In genomic region chrX:49167740-49168108, GRCh38 we compare ENCODE assay signal across 8 cellular contexts. TPM values are rescaled to one million over a fixed set of nuclear protein-coding genes. Genes with fewer than 3 reads are reported as not detected.
DNase-seq lines count a peak whose midpoint lies in the region; ATAC-seq, FAIRE-seq and TF ChIP-seq lines count a peak whose summit lies in the region.

No MANE protein-coding gene starts in this region.

- TF ChIP-seq CTCF in HepG2 (CRISPR knock-in tag; IDR thresholded peaks at IDR 0.05) = no peak
- no peak for TF ChIP-seq CTCF in testis (IDR thresholded peaks at IDR 0.05)

- H3K4me3 ChIP-seq in HepG2 (replicated peaks in 1 of 3; ENCODE audit: insufficient read depth in 1 of 3, low read depth in 2 of 3, low read length in 3 of 3) (no peak overlapping the region), testis (no peak overlapping the region)

- no peak for DNase-seq in activated CD4-positive, alpha-beta T cell treated with anti-CD3 and anti-CD28 coated beads, Interleukin-2, amount 10 ng/mL, durations not matched to agents 7 days and 5 days
- DNase-seq in activated CD4-positive, alpha-beta T cell treated with anti-CD3 and anti-CD28 coated beads for 1 hour = no peak
- DNase-seq in HepG2 (ENCODE audit: low spot score) = no peak
- no peak for DNase-seq in testis
- no peak for DNase-seq in AG20443 (ENCODE audit: low spot score)
- no peak for DNase-seq in NCI-H187 (lab: John Stamatoyannopoulos, UW)

- no peaks in the 10 kb centered on the region for H3K27me3 ChIP-seq in HepG2 (ENCODE audit: control insufficient read depth in 1 of 2, insufficient read depth in 2 of 2, low read length in 2 of 2)
- no peaks in the 10 kb centered on the region for H3K27me3 ChIP-seq in testis

- H3K4me1 Mint-ChIP-seq in activated CD4-positive, alpha-beta T cell treated with anti-CD3 and anti-CD28 coated beads, Interleukin-2, amount 10 ng/mL, durations not matched to agents 7 days and 5 days = peaks cover 43% of the 10 kb centered on the region

- 91% methylated on average over 3 of the region's 3 CpGs for whole genome bisulfite sequencing in HepG2 (ENCODE audit: low lambda C conversion rate)
- 77 to 89% methylated on average over 3 of the region's 3 CpGs for WGBS in testis, 2 donors

- H3K27ac ChIP-seq in angular gyrus (ENCODE audit: low read depth, low read length) (peak overlapping the region; percentile 55), HepG2 (ENCODE audit: extremely low read length, insufficient read depth, low read length) (no peak overlapping the region), testis (peak overlapping the region; percentile 70 to 79)

- ATAC-seq in HepG2 = no peak
- no peak for ATAC-seq in HG03097 (IDR thresholded peaks at IDR 0.05; ENCODE audit: low FRiP score, unreplicated experiment)

- TF ChIP-seq EP300 in HepG2 (IDR thresholded peaks at IDR 0.05; ENCODE audit: low read depth in 2 of 2, low read length in 2 of 2) (no peak), HepG2 (CRISPR knock-in tag; IDR thresholded peaks at IDR 0.05; ENCODE audit: borderline replicate concordance) (no peak)

- TF ChIP-seq RAD21 in HepG2 (CRISPR knock-in tag; IDR thresholded peaks at IDR 0.05) = no peak

- POLR2A ChIA-PET in activated CD4-positive, alpha-beta T cell treated with anti-CD3 and anti-CD28 coated beads, Interleukin-2, amount 10 ng/mL, durations not matched to agents 7 days and 5 days (lab: Charles Lee) = no interaction called here
- POLR2A ChIA-PET in HepG2 (lab: Yijun Ruan, JAX) = interaction anchor here (0.7 kb wide), 1 partner anchor 20 kb away, joined by 3 read pairs; no protein-coding TSS in a partner anchor

- no peaks in the 10 kb centered on the region for H3K27me3 Mint-ChIP-seq in activated CD4-positive, alpha-beta T cell treated with anti-CD3 and anti-CD28 coated beads, Interleukin-2, amount 10 ng/mL, durations not matched to agents 7 days and 5 days

- H3K79me2 ChIP-seq in HepG2 (ENCODE audit: insufficient read depth, low read length) = no peaks in the 10 kb centered on the region

- no peak overlapping the region for H2AFZ ChIP-seq in HepG2 (ENCODE audit: low read length)

- in situ Hi-C loops in HepG2 (cut with HindIII; ENCODE audit: extremely low pct_ligation_motif_present, low pct_unique_long_range_greater_than_20kb) = no loop called here

- H3K9me3 Mint-ChIP-seq in activated CD4-positive, alpha-beta T cell treated with anti-CD3 and anti-CD28 coated beads, Interleukin-2, amount 10 ng/mL, durations not matched to agents 7 days and 5 days = no peaks in the 10 kb centered on the region

- BruUV-seq in HepG2 (replicated peaks; lab: Mats Ljungman, UMichigan) = no TSS peak

- H3K27ac Mint-ChIP-seq in activated CD4-positive, alpha-beta T cell treated with anti-CD3 and anti-CD28 coated beads, Interleukin-2, amount 10 ng/mL, durations not matched to agents 7 days and 5 days = peak overlapping the region; percentile 99

- H3K36me3 ChIP-seq in HepG2 (replicated peaks in 1 of 2; ENCODE audit: control insufficient read depth in 1 of 2, insufficient read depth in 2 of 2, low read length in 2 of 2) (no peaks in the 10 kb centered on the region), testis (ENCODE audit: low read depth, missing control alignments) (no peaks in the 10 kb centered on the region)

- H3K4me2 ChIP-seq in HepG2 (ENCODE audit: low read depth, low read length) = no peak overlapping the region

- intact Hi-C loops in HepG2 (cut with micrococcal nuclease; ENCODE audit: unreplicated experiment) = no loop called here
- intact Hi-C loops in testis (cut with DNase I; ENCODE audit: low total_unique reads) = no loop called here

- peak; percentile 48 for FAIRE-seq in HepG2 (lab: Jason Lieb, UNC)

- no peaks in the 10 kb centered on the region for H3K9me3 ChIP-seq in HepG2 (ENCODE audit: low read length)
- H3K9me3 ChIP-seq in testis = no peaks in the 10 kb centered on the region

- CTCF ChIA-PET in activated CD4-positive, alpha-beta T cell treated with anti-CD3 and anti-CD28 coated beads, Interleukin-2, amount 10 ng/mL, durations not matched to agents 7 days and 5 days (lab: Charles Lee) = interaction anchor here (0.6 to 1.4 kb wide), 3 partner anchors 12 to 45 kb away, joined by 3 to 5 read pairs (median 3); no protein-coding TSS in a partner anchor
- CTCF ChIA-PET in HepG2 (lab: Yijun Ruan, JAX; ENCODE audit: low intra/inter-chr PET ratio, low total read pairs) = no interaction called here

- no peak for TF ChIP-seq POLR2A in HepG2 (IDR thresholded peaks at IDR 0.05; ENCODE audit: insufficient read depth in 1 of 2, low read depth in 2 of 2, low read length in 2 of 2)
- no peak for TF ChIP-seq POLR2A in testis (IDR thresholded peaks at IDR 0.05)

- peaks cover 26% of the 10 kb centered on the region; the same call in 1 of the 2 replicates for H3K4me1 ChIP-seq in HepG2 (ENCODE audit: insufficient read depth, low read length)
- no peaks in the 10 kb centered on the region for H3K4me1 ChIP-seq in testis

- H4K20me1 ChIP-seq in HepG2 (ENCODE audit: insufficient read depth, low read length) = no peaks in the 10 kb centered on the region

- H3K9ac ChIP-seq in HepG2 (ENCODE audit: insufficient read depth, low read depth, low read length) = no peak overlapping the region

- peaks cover 2% of the 10 kb centered on the region for H3K36me3 Mint-ChIP-seq in activated CD4-positive, alpha-beta T cell treated with anti-CD3 and anti-CD28 coated beads, Interleukin-2, amount 10 ng/mL, durations not matched to agents 7 days and 5 days (ENCODE audit: low read depth)

- peak overlapping the region; percentile 80 for H3K4me3 Mint-ChIP-seq in activated CD4-positive, alpha-beta T cell treated with anti-CD3 and anti-CD28 coated beads, Interleukin-2, amount 10 ng/mL, durations not matched to agents 7 days and 5 days

RNA-seq across cellular contexts. Expression of gene PLP2, which starts 4.0 kb away (rescaled TPM):
- total RNA-seq in activated CD4-positive, alpha-beta T cell treated with anti-CD3 and anti-CD28 coated beads, Interleukin-2, amount 10 ng/mL, durations not matched to agents 7 days and 5 days = 100 to 1,000 TPM; 245 to 270 TPM
- total RNA-seq in HepG2 (2016; rRNA removed; fragmentation: Illumina TruSeq; extraction: Trizol) (0.18 and 0.40 TPM in 2 replicates), testis (10 to 100 TPM; 19.0 to 21.4 TPM)
- not detected in 2 replicates for total RNA-seq in HepG2 (2016; cell fraction: cytosol; rRNA removed; fragmentation: Illumina TruSeq; extraction: Trizol; ENCODE audit: low read depth)
- total RNA-seq in HepG2 (2016; cell fraction: insoluble cytoplasmic fraction; rRNA removed; fragmentation: Illumina TruSeq; extraction: Trizol) = 0.19 and 0.24 TPM in 2 replicates
- 0.45 TPM in 1 of 2 replicates, not detected in the other for total RNA-seq in HepG2 (2016; cell fraction: membrane; rRNA removed; fragmentation: Illumina TruSeq; extraction: Trizol)
- total RNA-seq in HepG2 (2016; cell fraction: nucleus; rRNA removed; fragmentation: Illumina TruSeq; extraction: Trizol) = 0.50 TPM in 1 of 2 replicates, not detected in the other
- polyA plus RNA-seq in HepG2 (2011; rRNA removed) (3.6 and 5.1 TPM in 2 replicates), testis (ENCODE audit: insufficient read depth, low read depth, low replicate concordance) (61.6 TPM)
- 4.2 and 6.6 TPM in 2 replicates for polyA plus RNA-seq in HepG2 (2011; cell fraction: cytosol; rRNA removed)
- 1.5 and 1.9 TPM in 2 replicates for polyA plus RNA-seq in HepG2 (2011; cell fraction: nucleus; rRNA removed)
- polyA plus RNA-seq in HepG2 (2012) = 2.8 and 4.2 TPM in 2 replicates
- polyA plus RNA-seq in HepG2 (2016; cell fraction: cytosol; fragmentation: Illumina TruSeq; extraction: Trizol; ENCODE audit: low read depth) = 0.70 and 0.82 TPM in 2 replicates
- polyA plus RNA-seq in HepG2 (2016; cell fraction: insoluble cytoplasmic fraction; fragmentation: Illumina TruSeq; extraction: Trizol; ENCODE audit: low read depth) = 0.23 and 0.32 TPM in 2 replicates
- 0.83 and 0.88 TPM in 2 replicates for polyA plus RNA-seq in HepG2 (2016; cell fraction: membrane; fragmentation: Illumina TruSeq; extraction: Trizol; ENCODE audit: low read depth)
- polyA plus RNA-seq in HepG2 (2016; cell fraction: nucleus; fragmentation: Illumina TruSeq; extraction: Trizol; ENCODE audit: insufficient read depth, low read depth) = 0.70 and 0.76 TPM in 2 replicates
- 4.8 and 952 TPM in 2 replicates for polyA minus RNA-seq in HepG2 (2011; rRNA and poly(A)+ RNA removed; ENCODE audit: low replicate concordance)
- polyA minus RNA-seq in HepG2 (2011; cell fraction: cytosol; rRNA and poly(A)+ RNA removed) = 1.8 and 2.3 TPM in 2 replicates
- 1.3 and 1.9 TPM in 2 replicates for polyA minus RNA-seq in HepG2 (2011; cell fraction: nucleus; rRNA and poly(A)+ RNA removed)

RNA-seq across cellular contexts. Expression of gene MAGIX, which starts 5.2 kb away (rescaled TPM):
- 1 to 10 TPM; 1.9 to 2.8 TPM for total RNA-seq in activated CD4-positive, alpha-beta T cell treated with anti-CD3 and anti-CD28 coated beads, Interleukin-2, amount 10 ng/mL, durations not matched to agents 7 days and 5 days
- 1.0 and 1.2 TPM in 2 replicates for total RNA-seq in HepG2 (2016; rRNA removed; fragmentation: Illumina TruSeq; extraction: Trizol)
- total RNA-seq in HepG2 (2016; cell fraction: cytosol; rRNA removed; fragmentation: Illumina TruSeq; extraction: Trizol; ENCODE audit: low read depth) = 0.35 and 0.40 TPM in 2 replicates
- 0.65 and 1.4 TPM in 2 replicates for total RNA-seq in HepG2 (2016; cell fraction: insoluble cytoplasmic fraction; rRNA removed; fragmentation: Illumina TruSeq; extraction: Trizol)
- total RNA-seq in HepG2 (2016; cell fraction: membrane; rRNA removed; fragmentation: Illumina TruSeq; extraction: Trizol) = 0.65 and 0.90 TPM in 2 replicates
- 0.78 and 0.85 TPM in 2 replicates for total RNA-seq in HepG2 (2016; cell fraction: nucleus; rRNA removed; fragmentation: Illumina TruSeq; extraction: Trizol)
- polyA plus RNA-seq in HepG2 (2011; rRNA removed) = 0.37 and 0.63 TPM in 2 replicates
- 0.35 and 1.4 TPM in 2 replicates for polyA plus RNA-seq in HepG2 (2011; cell fraction: cytosol; rRNA removed)
- polyA plus RNA-seq in HepG2 (2011; cell fraction: nucleus; rRNA removed) = 1.9 and 2.3 TPM in 2 replicates
- polyA plus RNA-seq in HepG2 (2012) = 0.21 and 0.40 TPM in 2 replicates
- 0.27 and 0.53 TPM in 2 replicates for polyA plus RNA-seq in HepG2 (2016; cell fraction: cytosol; fragmentation: Illumina TruSeq; extraction: Trizol; ENCODE audit: low read depth)
- 0.74 and 1.2 TPM in 2 replicates for polyA plus RNA-seq in HepG2 (2016; cell fraction: insoluble cytoplasmic fraction; fragmentation: Illumina TruSeq; extraction: Trizol; ENCODE audit: low read depth)
- polyA plus RNA-seq in HepG2 (2016; cell fraction: membrane; fragmentation: Illumina TruSeq; extraction: Trizol; ENCODE audit: low read depth) = 0.58 and 1.1 TPM in 2 replicates
- polyA plus RNA-seq in HepG2 (2016; cell fraction: nucleus; fragmentation: Illumina TruSeq; extraction: Trizol; ENCODE audit: insufficient read depth, low read depth) = 0.57 and 1.8 TPM in 2 replicates
- 0.60 and 1.7 TPM in 2 replicates for polyA minus RNA-seq in HepG2 (2011; rRNA and poly(A)+ RNA removed; ENCODE audit: low replicate concordance)
- not detected in 2 replicates for polyA minus RNA-seq in HepG2 (2011; cell fraction: cytosol; rRNA and poly(A)+ RNA removed)
- 0.52 and 1.2 TPM in 2 replicates for polyA minus RNA-seq in HepG2 (2011; cell fraction: nucleus; rRNA and poly(A)+ RNA removed)
- total RNA-seq in testis = 1 to 10 TPM; 1.1 to 3.1 TPM
- 0.90 TPM for polyA plus RNA-seq in testis (ENCODE audit: insufficient read depth, low read depth, low replicate concordance)

RNA-seq across cellular contexts. Expression of gene PRICKLE3, which starts 18.4 kb away (rescaled TPM):
- total RNA-seq in activated CD4-positive, alpha-beta T cell treated with anti-CD3 and anti-CD28 coated beads, Interleukin-2, amount 10 ng/mL, durations not matched to agents 7 days and 5 days = 10 to 100 TPM; 13.7 to 17.6 TPM
- total RNA-seq in HepG2 (2016; rRNA removed; fragmentation: Illumina TruSeq; extraction: Trizol) (2.5 and 2.6 TPM in 2 replicates), testis (1 to 10 TPM; 6.1 to 9.9 TPM)
- 1.5 and 2.5 TPM in 2 replicates for total RNA-seq in HepG2 (2016; cell fraction: cytosol; rRNA removed; fragmentation: Illumina TruSeq; extraction: Trizol; ENCODE audit: low read depth)
- total RNA-seq in HepG2 (2016; cell fraction: insoluble cytoplasmic fraction; rRNA removed; fragmentation: Illumina TruSeq; extraction: Trizol) = 2.2 and 2.6 TPM in 2 replicates
- 2.7 and 4.0 TPM in 2 replicates for total RNA-seq in HepG2 (2016; cell fraction: membrane; rRNA removed; fragmentation: Illumina TruSeq; extraction: Trizol)
- 4.3 and 4.4 TPM in 2 replicates for total RNA-seq in HepG2 (2016; cell fraction: nucleus; rRNA removed; fragmentation: Illumina TruSeq; extraction: Trizol)
- polyA plus RNA-seq in HepG2 (2011; rRNA removed) (2.6 and 2.9 TPM in 2 replicates), testis (ENCODE audit: insufficient read depth, low read depth, low replicate concordance) (2.7 TPM)
- polyA plus RNA-seq in HepG2 (2011; cell fraction: cytosol; rRNA removed) = 1.6 and 1.7 TPM in 2 replicates
- 17.3 and 17.7 TPM in 2 replicates for polyA plus RNA-seq in HepG2 (2011; cell fraction: nucleus; rRNA removed)
- 3.2 and 4.9 TPM in 2 replicates for polyA plus RNA-seq in HepG2 (2012)
- 1.0 and 1.1 TPM in 2 replicates for polyA plus RNA-seq in HepG2 (2016; cell fraction: cytosol; fragmentation: Illumina TruSeq; extraction: Trizol; ENCODE audit: low read depth)
- 2.2 and 2.8 TPM in 2 replicates for polyA plus RNA-seq in HepG2 (2016; cell fraction: insoluble cytoplasmic fraction; fragmentation: Illumina TruSeq; extraction: Trizol; ENCODE audit: low read depth)
- polyA plus RNA-seq in HepG2 (2016; cell fraction: membrane; fragmentation: Illumina TruSeq; extraction: Trizol; ENCODE audit: low read depth) = 1.9 and 2.3 TPM in 2 replicates
- 8.7 and 12.2 TPM in 2 replicates for polyA plus RNA-seq in HepG2 (2016; cell fraction: nucleus; fragmentation: Illumina TruSeq; extraction: Trizol; ENCODE audit: insufficient read depth, low read depth)
- polyA minus RNA-seq in HepG2 (2011; rRNA and poly(A)+ RNA removed; ENCODE audit: low replicate concordance) = 4.0 and 25.7 TPM in 2 replicates
- polyA minus RNA-seq in HepG2 (2011; cell fraction: cytosol; rRNA and poly(A)+ RNA removed) = 2.5 and 2.6 TPM in 2 replicates
- 5.2 and 5.6 TPM in 2 replicates for polyA minus RNA-seq in HepG2 (2011; cell fraction: nucleus; rRNA and poly(A)+ RNA removed)

RNA-seq across cellular contexts. Expression of gene SYP, which starts 32.3 kb away (rescaled TPM):
- 1 to 10 TPM; 2.5 to 2.7 TPM for total RNA-seq in activated CD4-positive, alpha-beta T cell treated with anti-CD3 and anti-CD28 coated beads, Interleukin-2, amount 10 ng/mL, durations not matched to agents 7 days and 5 days
- total RNA-seq in HepG2 (2016; rRNA removed; fragmentation: Illumina TruSeq; extraction: Trizol) (1.7 and 2.5 TPM in 2 replicates), testis (1 to 10 TPM; 1.7 to 3.4 TPM)
- 0.40 and 0.62 TPM in 2 replicates for total RNA-seq in HepG2 (2016; cell fraction: cytosol; rRNA removed; fragmentation: Illumina TruSeq; extraction: Trizol; ENCODE audit: low read depth)
- 0.62 and 2.3 TPM in 2 replicates for total RNA-seq in HepG2 (2016; cell fraction: insoluble cytoplasmic fraction; rRNA removed; fragmentation: Illumina TruSeq; extraction: Trizol)
- 0.55 and 0.93 TPM in 2 replicates for total RNA-seq in HepG2 (2016; cell fraction: membrane; rRNA removed; fragmentation: Illumina TruSeq; extraction: Trizol)
- 1.4 and 2.4 TPM in 2 replicates for total RNA-seq in HepG2 (2016; cell fraction: nucleus; rRNA removed; fragmentation: Illumina TruSeq; extraction: Trizol)
- polyA plus RNA-seq in HepG2 (2011; rRNA removed) (2.0 and 4.4 TPM in 2 replicates), testis (ENCODE audit: insufficient read depth, low read depth, low replicate concordance) (2.5 TPM)
- 2.7 and 2.9 TPM in 2 replicates for polyA plus RNA-seq in HepG2 (2011; cell fraction: cytosol; rRNA removed)
- 3.0 and 5.4 TPM in 2 replicates for polyA plus RNA-seq in HepG2 (2011; cell fraction: nucleus; rRNA removed)
- polyA plus RNA-seq in HepG2 (2012) = 6.5 and 6.7 TPM in 2 replicates
- polyA plus RNA-seq in HepG2 (2016; cell fraction: cytosol; fragmentation: Illumina TruSeq; extraction: Trizol; ENCODE audit: low read depth) = 0.21 and 0.33 TPM in 2 replicates
- 0.52 and 0.99 TPM in 2 replicates for polyA plus RNA-seq in HepG2 (2016; cell fraction: insoluble cytoplasmic fraction; fragmentation: Illumina TruSeq; extraction: Trizol; ENCODE audit: low read depth)
- polyA plus RNA-seq in HepG2 (2016; cell fraction: membrane; fragmentation: Illumina TruSeq; extraction: Trizol; ENCODE audit: low read depth) = 0.50 and 0.73 TPM in 2 replicates
- 3.2 and 4.6 TPM in 2 replicates for polyA plus RNA-seq in HepG2 (2016; cell fraction: nucleus; fragmentation: Illumina TruSeq; extraction: Trizol; ENCODE audit: insufficient read depth, low read depth)
- polyA minus RNA-seq in HepG2 (2011; rRNA and poly(A)+ RNA removed; ENCODE audit: low replicate concordance) = 1.6 and 4.4 TPM in 2 replicates
- 2.1 and 3.0 TPM in 2 replicates for polyA minus RNA-seq in HepG2 (2011; cell fraction: cytosol; rRNA and poly(A)+ RNA removed)
- 1.7 and 2.2 TPM in 2 replicates for polyA minus RNA-seq in HepG2 (2011; cell fraction: nucleus; rRNA and poly(A)+ RNA removed)

RNA-seq across cellular contexts. Expression of gene GPKOW, which starts 44.2 kb away (rescaled TPM):
- total RNA-seq in activated CD4-positive, alpha-beta T cell treated with anti-CD3 and anti-CD28 coated beads, Interleukin-2, amount 10 ng/mL, durations not matched to agents 7 days and 5 days = 10 to 100 TPM; 29.2 to 33.2 TPM
- total RNA-seq in HepG2 (2016; rRNA removed; fragmentation: Illumina TruSeq; extraction: Trizol) (18.7 and 21.5 TPM in 2 replicates), testis (10 to 100 TPM; 19.6 to 24.8 TPM)
- total RNA-seq in HepG2 (2016; cell fraction: cytosol; rRNA removed; fragmentation: Illumina TruSeq; extraction: Trizol; ENCODE audit: low read depth) = 1.9 and 2.4 TPM in 2 replicates
- total RNA-seq in HepG2 (2016; cell fraction: insoluble cytoplasmic fraction; rRNA removed; fragmentation: Illumina TruSeq; extraction: Trizol) = 17.8 and 20.5 TPM in 2 replicates
- total RNA-seq in HepG2 (2016; cell fraction: membrane; rRNA removed; fragmentation: Illumina TruSeq; extraction: Trizol) = 4.0 and 4.1 TPM in 2 replicates
- total RNA-seq in HepG2 (2016; cell fraction: nucleus; rRNA removed; fragmentation: Illumina TruSeq; extraction: Trizol) = 7.2 and 9.0 TPM in 2 replicates
- polyA plus RNA-seq in HepG2 (2011; rRNA removed) (22.6 and 26.2 TPM in 2 replicates), testis (ENCODE audit: insufficient read depth, low read depth, low replicate concordance) (17.9 TPM)
- 27.2 and 29.3 TPM in 2 replicates for polyA plus RNA-seq in HepG2 (2011; cell fraction: cytosol; rRNA removed)
- 11.7 and 13.7 TPM in 2 replicates for polyA plus RNA-seq in HepG2 (2011; cell fraction: nucleus; rRNA removed)
- polyA plus RNA-seq in HepG2 (2012) = 14.0 and 17.6 TPM in 2 replicates
- polyA plus RNA-seq in HepG2 (2016; cell fraction: cytosol; fragmentation: Illumina TruSeq; extraction: Trizol; ENCODE audit: low read depth) = 1.6 and 2.0 TPM in 2 replicates
- polyA plus RNA-seq in HepG2 (2016; cell fraction: insoluble cytoplasmic fraction; fragmentation: Illumina TruSeq; extraction: Trizol; ENCODE audit: low read depth) = 21.6 and 21.9 TPM in 2 replicates
- polyA plus RNA-seq in HepG2 (2016; cell fraction: membrane; fragmentation: Illumina TruSeq; extraction: Trizol; ENCODE audit: low read depth) = 2.3 and 2.5 TPM in 2 replicates
- 11.4 and 12.8 TPM in 2 replicates for polyA plus RNA-seq in HepG2 (2016; cell fraction: nucleus; fragmentation: Illumina TruSeq; extraction: Trizol; ENCODE audit: insufficient read depth, low read depth)
- polyA minus RNA-seq in HepG2 (2011; rRNA and poly(A)+ RNA removed; ENCODE audit: low replicate concordance) = 10.7 and 22.1 TPM in 2 replicates
- polyA minus RNA-seq in HepG2 (2011; cell fraction: cytosol; rRNA and poly(A)+ RNA removed) = 9.2 and 12.6 TPM in 2 replicates
- 8.0 and 8.5 TPM in 2 replicates for polyA minus RNA-seq in HepG2 (2011; cell fraction: nucleus; rRNA and poly(A)+ RNA removed)

Comparison
In these comparisons a context has a peak if more than half of its experiments do, and no peak if none do; other contexts are left out.
1. RNA of gene PLP2, which starts 4.0 kb away (total RNA-seq): 245 to 270 TPM in activated CD4-positive, alpha-beta T cell treated with anti-CD3 and anti-CD28 coated beads, Interleukin-2, amount 10 ng/mL, durations not matched to agents 7 days and 5 days and 19.0 to 21.4 TPM in testis; 0.18 to 0.50 TPM in HepG2; every median in the first group is over 10 times any median in the second.